15 cellular contexts compared by ENCODE assay signal in the genomic region with DNA sequence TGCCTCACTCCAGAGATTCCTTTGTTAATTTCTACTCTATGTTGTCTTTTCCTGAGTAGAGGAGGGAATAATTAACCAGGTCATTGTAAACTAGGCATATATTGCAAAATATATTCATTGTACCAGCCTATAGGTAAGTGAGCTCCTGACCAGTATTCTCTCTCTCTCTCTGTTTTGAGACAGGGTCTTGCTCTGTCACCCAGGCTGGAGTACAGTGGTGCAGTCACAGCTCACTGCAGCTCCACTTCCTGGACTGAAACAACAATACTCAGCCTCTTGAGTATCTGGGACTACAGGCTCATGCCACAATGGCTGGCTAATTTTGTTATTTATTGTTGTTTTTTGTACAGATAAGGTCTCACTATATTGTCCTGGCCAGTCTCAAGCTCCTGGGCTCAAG.
DNase-seq lines count a peak whose midpoint lies in the region; ATAC-seq and TF ChIP-seq lines count a peak whose summit lies in the region.
"Had no signal": no experiment of that assay in that cellular context is flagged by ENCODE, and none has a peak within 500 bp of the region (broad histone marks: within the 10 kb centered on the region; RNA-seq: fewer than 3 reads in every experiment).

No MANE protein-coding gene starts in this region.

- no peak overlapping the region for H3K27ac Mint-ChIP-seq in stimulated activated naive CD8-positive, alpha-beta T cell treated with anti-CD3 and anti-CD28 coated beads, Interleukin-15, amount 100 ng/mL, for 72 hours
- H3K27ac Mint-ChIP-seq: CD8-positive, alpha-beta T cell; HFFc6 had no signal

- H3K27me3 Mint-ChIP-seq in stimulated activated naive CD8-positive, alpha-beta T cell treated with anti-CD3 and anti-CD28 coated beads, Interleukin-15, amount 100 ng/mL, for 72 hours = no peaks in the 10 kb centered on the region

- no peak overlapping the region for H3K4me3 Mint-ChIP-seq in stimulated activated naive CD8-positive, alpha-beta T cell treated with anti-CD3 and anti-CD28 coated beads, Interleukin-15, amount 100 ng/mL, for 72 hours
- H3K4me3 Mint-ChIP-seq: CD14-positive monocyte; CD8-positive, alpha-beta T cell; HFFc6 had no signal

- no peak for TF ChIP-seq CTCF in GM10266 (IDR thresholded peaks at IDR 0.05; ENCODE audit: control insufficient read depth, insufficient read depth, low read depth, missing control alignments)

- intact Hi-C loops in left colon (cut with DNase I, micrococcal nuclease) = no loop called here

- H3K4me1 Mint-ChIP-seq in stimulated activated naive CD8-positive, alpha-beta T cell treated with anti-CD3 and anti-CD28 coated beads, Interleukin-15, amount 100 ng/mL, for 72 hours = no peaks in the 10 kb centered on the region
- H3K4me1 Mint-ChIP-seq: CD14-positive monocyte had no signal

- no peak for DNase-seq in stimulated activated naive CD8-positive, alpha-beta T cell treated with anti-CD3 and anti-CD28 coated beads, Interleukin-15, amount 100 ng/mL, for 72 hours
- DNase-seq in stimulated activated naive CD8-positive, alpha-beta T cell treated with anti-CD3 and anti-CD28 coated beads, Interleukin-15, Interleukin-2, amounts not matched to agents 100 U/mL and 50 U/mL, for 24 hours = no peak
- no peak for DNase-seq in left colon
- DNase-seq in T-helper 9 cell = no peak
- no peak for DNase-seq in NCI-H1436 treated with DMSO at 0.1 percent for 48 hours (lab: John Stamatoyannopoulos, UW)
- no peak for DNase-seq in COLO829 (ENCODE audit: low spot score)
- no peak for DNase-seq in GM10266 (ENCODE audit: extremely low spot score)
- DNase-seq: Caco-2; CD8-positive, alpha-beta T cell; DMS79; EL; HCEC 1CT; HFFc6 had no signal

- peak; percentile 28 for ATAC-seq in stimulated activated naive CD8-positive, alpha-beta T cell treated with anti-CD3 and anti-CD28 coated beads, Interleukin-15, amount 100 ng/mL, for 72 hours
- no peak for ATAC-seq in stimulated activated naive CD8-positive, alpha-beta T cell treated with anti-CD3 and anti-CD28 coated beads, Interleukin-15, Interleukin-2, amounts not matched to agents 100 U/mL and 50 U/mL, for 24 hours
- ATAC-seq in GM21576 (IDR thresholded peaks at IDR 0.05; ENCODE audit: unreplicated experiment) = peak; percentile 53
- ATAC-seq in left colon = peak; percentile 48
- ATAC-seq: CD8-positive, alpha-beta T cell had no signal

- peaks cover 0 to 4% of the 10 kb centered on the region in 2 donors for H3K9me3 Mint-ChIP-seq in stimulated activated naive CD8-positive, alpha-beta T cell treated with anti-CD3 and anti-CD28 coated beads, Interleukin-15, amount 100 ng/mL, for 72 hours
- H3K9me3 Mint-ChIP-seq: CD8-positive, alpha-beta T cell had no signal
